ENCODE assay signal across 16 cellular contexts in the genomic region with DNA sequence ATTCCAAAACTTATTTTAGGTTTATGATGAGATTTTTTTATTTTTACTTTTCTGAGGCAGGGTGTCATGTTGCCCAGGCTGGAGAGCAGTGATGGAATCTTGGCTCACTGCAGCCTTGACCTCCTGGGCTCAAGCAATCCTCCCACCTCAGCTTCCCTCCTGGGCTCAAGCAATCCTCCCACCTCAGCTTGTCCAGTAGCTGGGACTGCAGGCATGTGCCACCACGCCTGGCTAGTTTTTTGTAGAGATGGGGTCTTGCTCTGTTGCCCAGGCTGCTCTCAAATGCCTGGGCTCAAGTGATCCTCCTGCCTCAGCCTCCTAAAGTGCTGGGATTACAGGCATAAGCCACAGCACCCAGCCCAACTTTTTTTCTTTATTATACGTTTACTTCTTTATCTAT. TPM values are rescaled to one million over a fixed set of nuclear protein-coding genes. Genes with fewer than 3 reads are reported as not detected.
DNase-seq lines count a peak whose midpoint lies in the region; ATAC-seq and TF ChIP-seq lines count a peak whose summit lies in the region.
"Had no signal": no experiment of that assay in that cellular context is flagged by ENCODE, and none has a peak within 500 bp of the region (broad histone marks: within the 10 kb centered on the region; RNA-seq: fewer than 3 reads in every experiment).

No MANE protein-coding gene starts in this region.

- peaks cover 28% of the 10 kb centered on the region for H3K36me3 Mint-ChIP-seq in CD4-positive, CD25-positive, alpha-beta regulatory T cell
- peaks cover 52 to 77% of the 10 kb centered on the region in 2 donors for H3K36me3 Mint-ChIP-seq in CD4-positive, alpha-beta memory T cell
- H3K36me3 Mint-ChIP-seq in activated T-helper 17 cell treated with anti-CD3 and anti-CD28 coated beads, Interleukin-2, amount 50 U/mL, for 72 hours (ENCODE audit: low read depth), result peaks cover 96% of the 10 kb centered on the region
- H3K36me3 Mint-ChIP-seq in naive thymus-derived CD4-positive, alpha-beta T cell, result peaks cover 8 to 50% (median 40%) of the 10 kb centered on the region in 5 donors

- H3K9me3 ChIP-seq in CD4-positive, CD25-positive, alpha-beta regulatory T cell (ENCODE audit: control insufficient read depth in 2 of 2, low read length in 2 of 2), result no peaks in the 10 kb centered on the region
- H3K9me3 ChIP-seq in CD4-positive, alpha-beta memory T cell (ENCODE audit: control insufficient read depth in 1 of 2, low read length in 2 of 2), result no peaks in the 10 kb centered on the region
- H3K9me3 ChIP-seq in naive thymus-derived CD4-positive, alpha-beta T cell (ENCODE audit: control insufficient read depth in 2 of 3, low read length in 3 of 3), result no peaks in the 10 kb centered on the region
- H3K9me3 ChIP-seq: SJCRH30 had no signal

- in situ Hi-C loops in GM13977 (cut with MboI; ENCODE audit: low pct_unique_long_range_greater_than_20kb, low sequenced_read_pairs, unreplicated experiment), result no loop called here

- intact Hi-C loops in CD4-positive, alpha-beta memory T cell (cut with micrococcal nuclease), result no loop called here
- intact Hi-C loops in naive thymus-derived CD4-positive, alpha-beta T cell (cut with micrococcal nuclease), result no loop called here

- TF ChIP-seq CTCF in GM13977 (IDR thresholded peaks at IDR 0.05; ENCODE audit: extremely low read depth, insufficient read depth, missing control alignments), result no peak

- no peak for DNase-seq in CD4-positive, CD25-positive, alpha-beta regulatory T cell
- no peak for DNase-seq in CD4-positive, alpha-beta memory T cell
- no peak for DNase-seq in naive thymus-derived CD4-positive, alpha-beta T cell
- DNase-seq in GM13977 (ENCODE audit: low spot score) (no peak), HUDEP-2 (lab: John Stamatoyannopoulos, UW; ENCODE audit: unreplicated experiment in 76 of 76) (no peak)
- DNase-seq in stimulated activated CD4-positive, alpha-beta T cell treated with anti-CD3 and anti-CD28 coated beads, Interleukin-4, amount 100 ng/mL, for 24 hours, result no peak
- DNase-seq: H7, hippocampal formation, NCI-H1694, posterior cingulate gyrus, SJCRH30 had no signal

- no peak overlapping the region for H3K4me3 ChIP-seq in CD4-positive, CD25-positive, alpha-beta regulatory T cell (ENCODE audit: low read depth, low read length)
- H3K4me3 ChIP-seq in CD4-positive, alpha-beta memory T cell (ENCODE audit: low read length in 2 of 2), result no peak overlapping the region
- no peak overlapping the region for H3K4me3 ChIP-seq in naive thymus-derived CD4-positive, alpha-beta T cell (ENCODE audit: low read length)
- H3K4me3 ChIP-seq: cardiac muscle cell, SJCRH30, smooth muscle cell had no signal

- peaks cover 39 to 82% (median 60%) of the 10 kb centered on the region in 4 donors for H3K4me1 Mint-ChIP-seq in CD4-positive, CD25-positive, alpha-beta regulatory T cell
- peaks cover 54 to 86% (median 71%) of the 10 kb centered on the region in 4 donors for H3K4me1 Mint-ChIP-seq in CD4-positive, alpha-beta memory T cell
- H3K4me1 Mint-ChIP-seq in activated T-helper 17 cell treated with anti-CD3 and anti-CD28 coated beads, Interleukin-2, amount 50 U/mL, for 72 hours, result peaks cover 53% of the 10 kb centered on the region
- peaks cover 52 to 88% (median 84%) of the 10 kb centered on the region in 7 donors for H3K4me1 Mint-ChIP-seq in naive thymus-derived CD4-positive, alpha-beta T cell

- CTCF ChIA-PET in CD4-positive, alpha-beta memory T cell (lab: Charles Lee; ENCODE audit: partially characterized antibody), result interaction anchor here (1.0 to 1.2 kb wide), 2 partner anchors 9 to 102 kb away, joined by 3 to 4 read pairs; no protein-coding TSS in a partner anchor
- CTCF ChIA-PET in naive thymus-derived CD4-positive, alpha-beta T cell (lab: Charles Lee), result interaction anchor here (2.0 kb wide), 1 partner anchor 21 kb away, joined by 11 read pairs; no protein-coding TSS in a partner anchor

- peaks cover 51% of the 10 kb centered on the region for H3K4me1 ChIP-seq in CD4-positive, CD25-positive, alpha-beta regulatory T cell (ENCODE audit: control insufficient read depth, insufficient read depth, low read length, poor library complexity, severe bottlenecking)
- peaks cover 88% of the 10 kb centered on the region for H3K4me1 ChIP-seq in CD4-positive, alpha-beta memory T cell (ENCODE audit: insufficient read depth, low read length)
- H3K4me1 ChIP-seq in naive thymus-derived CD4-positive, alpha-beta T cell (ENCODE audit: control insufficient read depth in 2 of 2, insufficient read depth in 2 of 2, low read length in 2 of 2), result peaks cover 56 to 59% of the 10 kb centered on the region in 2 donors

- H3K36me3 ChIP-seq in CD4-positive, CD25-positive, alpha-beta regulatory T cell (ENCODE audit: control insufficient read depth, insufficient read depth, low read length), result peaks cover 36% of the 10 kb centered on the region
- peaks cover 44% of the 10 kb centered on the region for H3K36me3 ChIP-seq in CD4-positive, alpha-beta memory T cell (ENCODE audit: insufficient read depth, low read length)
- H3K36me3 ChIP-seq in naive thymus-derived CD4-positive, alpha-beta T cell (ENCODE audit: control insufficient read depth in 2 of 3, insufficient read depth in 3 of 3, low read length in 3 of 3), result peaks cover 5 to 25% (median 12%) of the 10 kb centered on the region in 3 experiments

- H3K9me3 Mint-ChIP-seq in CD4-positive, CD25-positive, alpha-beta regulatory T cell, result peaks cover 0 to 2% (median 0%) of the 10 kb centered on the region in 7 donors
- H3K9me3 Mint-ChIP-seq in CD4-positive, alpha-beta memory T cell, result no peaks in the 10 kb centered on the region
- no peaks in the 10 kb centered on the region for H3K9me3 Mint-ChIP-seq in activated T-helper 17 cell treated with anti-CD3 and anti-CD28 coated beads, Interleukin-2, amount 50 U/mL, for 72 hours
- H3K9me3 Mint-ChIP-seq in naive thymus-derived CD4-positive, alpha-beta T cell, result peaks cover 0 to 2% (median 0%) of the 10 kb centered on the region in 11 donors
- H3K9me3 Mint-ChIP-seq: stimulated activated memory B cell treated with anti-CD40 and anti-IgM and Interleukin-4, amounts not matched to agents 10 μg/mL and 1 μg/mL and 100 μg/mL, for 72 hours had no signal

- no peaks in the 10 kb centered on the region for H3K27me3 ChIP-seq in CD4-positive, CD25-positive, alpha-beta regulatory T cell (ENCODE audit: control insufficient read depth, insufficient read depth, low read length)
- H3K27me3 ChIP-seq in CD4-positive, alpha-beta memory T cell (ENCODE audit: insufficient read depth, low read length), result no peaks in the 10 kb centered on the region
- H3K27me3 ChIP-seq in naive thymus-derived CD4-positive, alpha-beta T cell (ENCODE audit: control insufficient read depth in 2 of 2, insufficient read depth in 2 of 2, low read length in 2 of 2), result no peaks in the 10 kb centered on the region
- H3K27me3 ChIP-seq: cardiac muscle cell, SJCRH30 had no signal

- no peak for ATAC-seq in CD4-positive, CD25-positive, alpha-beta regulatory T cell (ENCODE audit: low read depth in 2 of 2)
- ATAC-seq in activated T-helper 17 cell treated with anti-CD3 and anti-CD28 coated beads, Interleukin-2, amount 50 U/mL, for 72 hours (replicated peaks), result no peak
- ATAC-seq in naive thymus-derived CD4-positive, alpha-beta T cell, result no peak
- ATAC-seq in HG02970 (IDR thresholded peaks at IDR 0.05; ENCODE audit: low FRiP score, unreplicated experiment), result no peak
- ATAC-seq: stimulated activated memory B cell treated with anti-CD40 and anti-IgM and Interleukin-4, amounts not matched to agents 10 μg/mL and 1 μg/mL and 100 μg/mL, for 72 hours had no signal

- H3K27ac Mint-ChIP-seq in CD4-positive, CD25-positive, alpha-beta regulatory T cell, result peak overlapping the region in 2 of 3 donors; percentile 5 to 77
- H3K27ac Mint-ChIP-seq in CD4-positive, alpha-beta memory T cell, result peak overlapping the region; percentile 70 to 94 (median 91)
- peak overlapping the region; percentile 93 for H3K27ac Mint-ChIP-seq in activated T-helper 17 cell treated with anti-CD3 and anti-CD28 coated beads, Interleukin-2, amount 50 U/mL, for 72 hours
- peak overlapping the region; percentile 27 to 86 (median 68) for H3K27ac Mint-ChIP-seq in naive thymus-derived CD4-positive, alpha-beta T cell
- H3K27ac Mint-ChIP-seq: stimulated activated memory B cell treated with anti-CD40 and anti-IgM and Interleukin-4, amounts not matched to agents 10 μg/mL and 1 μg/mL and 100 μg/mL, for 72 hours had no signal

- no peaks in the 10 kb centered on the region for H3K27me3 Mint-ChIP-seq in CD4-positive, CD25-positive, alpha-beta regulatory T cell
- no peaks in the 10 kb centered on the region for H3K27me3 Mint-ChIP-seq in CD4-positive, alpha-beta memory T cell
- no peaks in the 10 kb centered on the region for H3K27me3 Mint-ChIP-seq in activated T-helper 17 cell treated with anti-CD3 and anti-CD28 coated beads, Interleukin-2, amount 50 U/mL, for 72 hours
- H3K27me3 Mint-ChIP-seq in naive thymus-derived CD4-positive, alpha-beta T cell, result no peaks in the 10 kb centered on the region
- H3K27me3 Mint-ChIP-seq: stimulated activated memory B cell treated with anti-CD40 and anti-IgM and Interleukin-4, amounts not matched to agents 10 μg/mL and 1 μg/mL and 100 μg/mL, for 72 hours had no signal

- POLR2A ChIA-PET in CD4-positive, alpha-beta memory T cell (lab: Charles Lee; ENCODE audit: partially characterized antibody), result interaction anchor here (1.0 to 1.7 kb wide), 4 partner anchors 8 to 79 kb away, joined by 3 to 4 read pairs (median 3); no protein-coding TSS in a partner anchor
- POLR2A ChIA-PET in naive thymus-derived CD4-positive, alpha-beta T cell (lab: Charles Lee), result interaction anchor here (0.6 to 2.8 kb wide), 4 partner anchors 10 to 161 kb away, joined by 3 to 12 read pairs (median 4); a partner anchor contains a TSS

- H3K4me3 Mint-ChIP-seq in CD4-positive, CD25-positive, alpha-beta regulatory T cell, result peak overlapping the region in 1 of 4 donors; percentile 31
- peak overlapping the region in 3 of 8 donors; percentile 1 to 16 (median 4) for H3K4me3 Mint-ChIP-seq in CD4-positive, alpha-beta memory T cell
- H3K4me3 Mint-ChIP-seq in activated T-helper 17 cell treated with anti-CD3 and anti-CD28 coated beads, Interleukin-2, amount 50 U/mL, for 72 hours, result peak overlapping the region; percentile 83
- H3K4me3 Mint-ChIP-seq in naive thymus-derived CD4-positive, alpha-beta T cell, result peak overlapping the region in 2 of 10 donors; percentile 25 to 37
- H3K4me3 Mint-ChIP-seq: stimulated activated memory B cell treated with anti-CD40 and anti-IgM and Interleukin-4, amounts not matched to agents 10 μg/mL and 1 μg/mL and 100 μg/mL, for 72 hours had no signal

- H3K27ac ChIP-seq in CD4-positive, CD25-positive, alpha-beta regulatory T cell (ENCODE audit: insufficient read depth, low read length, poor library complexity, severe bottlenecking), result no peak overlapping the region
- H3K27ac ChIP-seq in CD4-positive, alpha-beta memory T cell (ENCODE audit: low read depth, low read length), result peak overlapping the region; percentile 13
- peak overlapping the region; percentile 37 for H3K27ac ChIP-seq in naive thymus-derived CD4-positive, alpha-beta T cell (ENCODE audit: low read depth, low read length)
- H3K27ac ChIP-seq: SJCRH30 had no signal

RNA-seq across cellular contexts. Expression of a gene that starts 6.2 kb away (rescaled TPM):
- 123 TPM for total RNA-seq in CD4-positive, CD25-positive, alpha-beta regulatory T cell
- 100 to 1,000 TPM; 103 to 127 (median 113) TPM for polyA plus RNA-seq in CD4-positive, CD25-positive, alpha-beta regulatory T cell
- 10 to 100 TPM; 78.8 to 90.4 TPM for total RNA-seq in CD4-positive, alpha-beta memory T cell
- 100 to 1,000 TPM in 1 of 2 donors, 10 to 100 TPM in 1; 93.8 to 105 TPM for polyA plus RNA-seq in CD4-positive, alpha-beta memory T cell
- total RNA-seq in activated T-helper 17 cell treated with anti-CD3 and anti-CD28 coated beads, Interleukin-2, amount 50 U/mL, for 72 hours, result 10 to 100 TPM; 82.3 to 89.8 TPM
- total RNA-seq in naive thymus-derived CD4-positive, alpha-beta T cell, result 100 to 1,000 TPM in 2 of 5 experiments, 10 to 100 TPM in 3; 66.4 to 122 (median 75.9) TPM
- 10 to 100 TPM; 81.6 to 95.6 TPM for polyA plus RNA-seq in naive thymus-derived CD4-positive, alpha-beta T cell

RNA-seq across cellular contexts. Expression of a gene that starts 11.5 kb away (rescaled TPM):
- total RNA-seq in CD4-positive, CD25-positive, alpha-beta regulatory T cell, result 54.8 TPM
- polyA plus RNA-seq in CD4-positive, CD25-positive, alpha-beta regulatory T cell, result 10 to 100 TPM; 12.2 to 15.5 (median 13.8) TPM
- total RNA-seq in CD4-positive, alpha-beta memory T cell, result 10 to 100 TPM; 22.2 to 24.3 TPM
- 10 to 100 TPM; 11.9 to 13.3 TPM for polyA plus RNA-seq in CD4-positive, alpha-beta memory T cell
- 100 to 1,000 TPM; 118 to 331 TPM for total RNA-seq in activated T-helper 17 cell treated with anti-CD3 and anti-CD28 coated beads, Interleukin-2, amount 50 U/mL, for 72 hours
- 10 to 100 TPM; 25.8 to 67.0 (median 31.1) TPM for total RNA-seq in naive thymus-derived CD4-positive, alpha-beta T cell
- polyA plus RNA-seq in naive thymus-derived CD4-positive, alpha-beta T cell, result 10 to 100 TPM; 13.4 to 27.3 TPM

Comparison
In these comparisons a context has a peak if more than half of its experiments do, and no peak if none do; other contexts are left out.
1. H3K27ac Mint-ChIP-seq: peak in every context shown above with its lines; median percentile 93 in activated T-helper 17 cell treated with anti-CD3 and anti-CD28 coated beads, Interleukin-2, amount 50 U/mL, for 72 hours; 91 in CD4-positive, alpha-beta memory T cell; 68 in naive thymus-derived CD4-positive, alpha-beta T cell; 41 in CD4-positive, CD25-positive, alpha-beta regulatory T cell.